Comparison of ENCODE assay signal across 8 cellular contexts in the genomic region with DNA sequence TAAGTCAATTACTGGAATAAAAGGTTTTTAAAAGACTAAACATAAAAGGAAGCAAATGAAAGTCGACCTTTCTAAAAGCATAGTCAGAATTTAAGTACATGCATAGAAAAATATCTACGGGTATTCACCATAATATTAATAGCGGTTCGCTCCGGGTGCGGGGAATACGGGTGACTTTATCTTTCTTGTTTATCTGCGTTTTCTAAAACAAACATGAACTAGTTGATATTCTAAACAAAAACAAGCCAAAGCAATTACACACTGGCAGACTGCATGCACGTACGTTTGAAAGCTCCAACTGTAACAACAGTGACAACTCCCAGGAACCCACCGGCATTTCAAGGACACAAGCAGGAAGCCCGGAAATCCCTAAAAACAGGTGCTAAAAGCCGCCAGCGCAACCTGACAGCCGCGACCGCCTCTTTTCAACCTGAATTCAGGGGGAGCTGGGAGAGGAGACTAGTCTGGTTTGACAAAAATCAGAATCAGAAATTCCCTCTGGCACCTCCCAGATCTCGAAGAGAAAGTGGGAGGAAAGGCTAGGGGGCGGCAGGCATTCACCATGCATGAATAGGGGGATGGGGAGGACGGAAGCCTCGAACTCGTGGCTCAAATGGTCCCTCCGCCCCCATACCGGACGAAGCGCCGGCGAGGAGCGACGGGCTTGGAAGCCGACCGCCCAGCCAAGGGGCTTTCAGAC. TPM values are rescaled to one million over a fixed set of nuclear protein-coding genes. Genes with fewer than 3 reads are reported as not detected.
A peak's percentile ranks its signal among the peaks of the same experiment; 100 is the strongest.
DNase-seq lines count a peak whose midpoint lies in the region; ATAC-seq and TF ChIP-seq lines count a peak whose summit lies in the region.

No MANE protein-coding gene starts in this region.

- TF ChIP-seq POLR2A in right lobe of liver (IDR thresholded peaks at IDR 0.05) (no peak), testis (IDR thresholded peaks at IDR 0.05) (no peak)

- H3K4me3 ChIP-seq in mammary epithelial cell (replicated peaks in 1 of 3; ENCODE audit: insufficient read depth in 1 of 3, low read depth in 2 of 3, low read length in 3 of 3) (peak overlapping the region; percentile 85 to 96 (median 95)), right lobe of liver (peak overlapping the region; percentile 91 to 99 (median 97)), testis (peak overlapping the region; percentile 89 to 90)

- TF ChIP-seq CTCF in mammary epithelial cell (conservative IDR thresholded peaks at IDR 0.05 in 1 of 2, IDR thresholded peaks at IDR 0.05 in 1 of 2; ENCODE audit: extremely low read depth in 1 of 2, insufficient read depth in 1 of 2, low read depth in 1 of 2, low read length in 2 of 2): no peak
- no peak for TF ChIP-seq CTCF in right lobe of liver (IDR thresholded peaks at IDR 0.05)
- TF ChIP-seq CTCF in testis (IDR thresholded peaks at IDR 0.05): no peak

- H3K9me3 ChIP-seq in mammary epithelial cell (replicated peaks; ENCODE audit: insufficient read depth, low read length) (no peaks in the 10 kb centered on the region), right lobe of liver (no peaks in the 10 kb centered on the region), testis (no peaks in the 10 kb centered on the region)

- no TSS peak for BruUV-seq in mammary epithelial cell (replicated peaks; lab: Mats Ljungman, UMichigan)

- WGBS in mammary epithelial cell (ENCODE audit: low coverage, missing lambda C conversion rate): 1% methylated on average over 10 of the region's 32 CpGs
- WGBS in right lobe of liver (ENCODE audit: insufficient coverage, low coverage, low lambda C conversion rate, missing lambda C conversion rate): under 1% methylated on average over 27 of the region's 32 CpGs
- WGBS in testis, 2 donors: 0% methylated on average over 20 to 32 of the region's 32 CpGs

- H3K36me3 ChIP-seq in mammary epithelial cell (ENCODE audit: insufficient read depth, low read length): no peaks in the 10 kb centered on the region
- no peaks in the 10 kb centered on the region for H3K36me3 ChIP-seq in right lobe of liver
- H3K36me3 ChIP-seq in testis (ENCODE audit: low read depth, missing control alignments): no peaks in the 10 kb centered on the region

- dilution Hi-C loops in mammary epithelial cell (cut with HindIII; ENCODE audit: low sequenced_read_pairs): no loop called here

- H3K79me2 ChIP-seq in mammary epithelial cell (ENCODE audit: insufficient read depth, low read length): peaks cover 50% of the 10 kb centered on the region

- H3K4me2 ChIP-seq in mammary epithelial cell (ENCODE audit: insufficient read depth, low read depth, low read length): peak overlapping the region; percentile 70

- ATAC-seq in HG02798 (IDR thresholded peaks at IDR 0.05; ENCODE audit: poor library complexity, unreplicated experiment) (peak; percentile 15), right lobe of liver (peak; percentile 36 to 42 (median 39))

- peaks cover 5% of the 10 kb centered on the region for H4K20me1 ChIP-seq in mammary epithelial cell (ENCODE audit: insufficient read depth, low read length)

- peak overlapping the region; percentile 89 for H3K9ac ChIP-seq in mammary epithelial cell (ENCODE audit: insufficient read depth, low read length)

- CTCF ChIA-PET in mammary epithelial cell (lab: Charles Lee; ENCODE audit: low non-redundant PET): no interaction called here

- in situ Hi-C loops in mammary epithelial cell (cut with MboI; ENCODE audit: low sequenced_read_pairs in 2 of 2): no loop called here

- intact Hi-C loops in mammary epithelial cell (cut with micrococcal nuclease): loop anchor here (1.0 to 5.0 kb wide), 4 partner anchors 69 to 522 kb away; partner anchors contain the start of gene RARS1
- intact Hi-C loops in right lobe of liver (cut with DNase I): no loop called here
- intact Hi-C loops in testis (cut with DNase I; ENCODE audit: low total_unique reads): no loop called here

- peaks cover 15% of the 10 kb centered on the region for H3K4me1 ChIP-seq in mammary epithelial cell (ENCODE audit: insufficient read depth, low read length)
- peaks cover 0 to 25% (median 8%) of the 10 kb centered on the region in 4 donors for H3K4me1 ChIP-seq in right lobe of liver
- H3K4me1 ChIP-seq in testis: peaks cover 22% of the 10 kb centered on the region

- H2AFZ ChIP-seq in mammary epithelial cell (ENCODE audit: low read depth, low read length): peak overlapping the region; percentile 86

- H3K27ac ChIP-seq in mammary epithelial cell (ENCODE audit: insufficient read depth, low read depth, low read length) (peak overlapping the region; percentile 82), right lobe of liver (peak overlapping the region; percentile 94 to 97 (median 96)), testis (peak overlapping the region; percentile 92 to 97)

- H3K27me3 ChIP-seq in mammary epithelial cell (ENCODE audit: insufficient read depth, low read length) (no peaks in the 10 kb centered on the region), right lobe of liver (no peaks in the 10 kb centered on the region), testis (no peaks in the 10 kb centered on the region)

- peak; percentile 3 for DNase-seq in activated effector memory CD4-positive, alpha-beta T cell treated with Interleukin-2 at 50 U/mL for 16 hours
- DNase-seq in activated effector memory CD4-positive, alpha-beta T cell treated with anti-CD3 and anti-CD28 coated beads, Interleukin-2, amount 50 U/mL, for 16 hours: no peak
- DNase-seq in NCI-H69 (lab: John Stamatoyannopoulos, UW) (peak; percentile 91), mammary epithelial cell (no peak), right lobe of liver (no peak), testis (peak; percentile 74), middle frontal gyrus (ENCODE audit: extremely low spot score, low spot score) (no peak)

RNA-seq across cellular contexts. Expression of gene PANK3, which starts 0.5 kb away (rescaled TPM):
- 10 to 100 TPM; 59.5 to 69.7 TPM for total RNA-seq in mammary epithelial cell
- polyA plus RNA-seq in mammary epithelial cell: 11.4 TPM
- polyA minus RNA-seq in mammary epithelial cell: 20.7 TPM
- total RNA-seq in right lobe of liver: 10 to 100 TPM; 30.1 to 85.4 (median 46.3) TPM
- 10 to 100 TPM; 44.9 to 50.0 TPM for total RNA-seq in testis
- 25.2 TPM for polyA plus RNA-seq in testis (ENCODE audit: insufficient read depth, low read depth, low replicate concordance)

RNA-seq across cellular contexts. Expression of gene FBLL1, which starts 49.6 kb away (rescaled TPM):
- 1 to 10 TPM in 1 of 2 donors, not detected in 1; 2.8 TPM for total RNA-seq in mammary epithelial cell
- polyA plus RNA-seq in mammary epithelial cell: 0.05 TPM
- polyA minus RNA-seq in mammary epithelial cell: not detected
- total RNA-seq in right lobe of liver: under 1 TPM in 3 of 6 experiments, not detected in 3; 0.26 to 0.49 (median 0.38) TPM
- 10 to 100 TPM in 1 of 2 donors, 1 to 10 TPM in 1; 6.4 to 11.5 TPM for total RNA-seq in testis
- polyA plus RNA-seq in testis (ENCODE audit: insufficient read depth, low read depth, low replicate concordance): 12.4 TPM

Comparison
In these comparisons a context has a peak if more than half of its experiments do, and no peak if none do; other contexts are left out.
1. DNase-seq: peak in activated effector memory CD4-positive, alpha-beta T cell treated with Interleukin-2 at 50 U/mL for 16 hours (single experiment), NCI-H69 (single experiment) and testis (single experiment); none in activated effector memory CD4-positive, alpha-beta T cell treated with anti-CD3 and anti-CD28 coated beads, Interleukin-2, amount 50 U/mL, for 16 hours (single experiment), mammary epithelial cell (single experiment), right lobe of liver (0 of 3) and middle frontal gyrus (single experiment).
2. Peak in every context shown above with its lines, with median percentiles within 50 percentile points of each other: H3K27ac ChIP-seq and H3K4me3 ChIP-seq.